ENCODE assay signal across 9 cellular contexts in genomic region chr1:27557596-27558340, GRCh38. TPM values are rescaled to one million over a fixed set of nuclear protein-coding genes. Genes with fewer than 3 reads are reported as not detected.
DNase-seq lines count a peak whose midpoint lies in the region; ATAC-seq and TF ChIP-seq lines count a peak whose summit lies in the region.
"Had no signal": no experiment of that assay in that cellular context is flagged by ENCODE, and none has a peak within 500 bp of the region (broad histone marks: within the 10 kb centered on the region; RNA-seq: fewer than 3 reads in every experiment).

No MANE protein-coding gene starts in this region.

- DNase-seq in endodermal cell = peak; percentile 83
- DNase-seq in natural killer cell = no peak
- no peak for DNase-seq in NCI-H82 (lab: John Stamatoyannopoulos, UW)
- DNase-seq in NOMO-1 treated with dmso at 0.1 percent for 144 hours (lab: John Stamatoyannopoulos, UW; ENCODE audit: unreplicated experiment) = no peak
- no peak for DNase-seq in NCI-H510A (lab: John Stamatoyannopoulos, UW)
- DNase-seq: T-helper 9 cell had no signal

- TF ChIP-seq EP300 in Ishikawa (IDR thresholded peaks at IDR 0.05; ENCODE audit: borderline replicate concordance) = no peak; the same call in 1 of the 2 replicates

- peaks cover 14% of the 10 kb centered on the region for H3K79me2 ChIP-seq in ACC112 (ENCODE audit: control insufficient read depth, insufficient read depth, low read length, unreplicated experiment)

- WGBS in endodermal cell (ENCODE audit: insufficient coverage in 1 of 2, insufficient read length in 1 of 2), 2 experiments = 83 to 88% methylated on average over 6 to 11 of the region's 11 CpGs

- peak overlapping the region; percentile 24 for H3K4me3 Mint-ChIP-seq in endodermal cell
- H3K4me3 Mint-ChIP-seq in natural killer cell = peak overlapping the region; percentile 26

- H3K9me3 Mint-ChIP-seq in endodermal cell (no peaks in the 10 kb centered on the region), natural killer cell (no peaks in the 10 kb centered on the region)

- H3K36me3 ChIP-seq in ACC112 (ENCODE audit: insufficient read depth, low read length) (no peaks in the 10 kb centered on the region), endodermal cell (ENCODE audit: control insufficient read depth, insufficient read depth, low read length) (peaks cover 17% of the 10 kb centered on the region)

- no peak overlapping the region for H2AFZ ChIP-seq in ACC112 (ENCODE audit: low read length, unreplicated experiment)

- H3K4me1 ChIP-seq in ACC112 (ENCODE audit: control insufficient read depth, insufficient read depth, low read length, unreplicated experiment) (peaks cover 34% of the 10 kb centered on the region), endodermal cell (ENCODE audit: control insufficient read depth, insufficient read depth, low read length) (peaks cover 30% of the 10 kb centered on the region)

- intact Hi-C loops in natural killer cell (cut with micrococcal nuclease) = no loop called here

- H3K27ac ChIP-seq in ACC112 (ENCODE audit: low read depth, low read length) = peak overlapping the region; percentile 18; the same call in 1 of the 2 replicates
- peak overlapping the region; percentile 36 for H3K27ac ChIP-seq in endodermal cell (ENCODE audit: low read depth, low read length)

- H3K4me1 Mint-ChIP-seq in endodermal cell (peaks cover 48% of the 10 kb centered on the region), natural killer cell (peaks cover 47 to 63% of the 10 kb centered on the region in 2 donors)

- H3K36me3 Mint-ChIP-seq in endodermal cell (ENCODE audit: low read depth) = peaks cover 12% of the 10 kb centered on the region
- no peaks in the 10 kb centered on the region for H3K36me3 Mint-ChIP-seq in natural killer cell

- H3K27ac Mint-ChIP-seq in endodermal cell = peak overlapping the region; percentile 94
- peak overlapping the region; percentile 13 to 57 for H3K27ac Mint-ChIP-seq in natural killer cell

- H3K4me3 ChIP-seq in ACC112 (ENCODE audit: low read depth, low read length) (no peak overlapping the region), endodermal cell (ENCODE audit: low read length) (no peak overlapping the region)

- H3K9ac ChIP-seq in endodermal cell (ENCODE audit: extremely low read depth, low read length, poor library complexity, severe bottlenecking) = no peak overlapping the region

- no peaks in the 10 kb centered on the region for H3K27me3 Mint-ChIP-seq in endodermal cell (ENCODE audit: insufficient read depth)
- H3K27me3 Mint-ChIP-seq in natural killer cell (ENCODE audit: low read depth in 2 of 2) = no peaks in the 10 kb centered on the region

- H3K27me3 ChIP-seq in ACC112 (ENCODE audit: insufficient read depth, low read length) = no peaks in the 10 kb centered on the region
- no peaks in the 10 kb centered on the region for H3K27me3 ChIP-seq in endodermal cell (ENCODE audit: control insufficient read depth, insufficient read depth, low read length, poor library complexity, severe bottlenecking)

- no peak for TF ChIP-seq CTCF in endodermal cell (conservative IDR thresholded peaks at IDR 0.05)
- TF ChIP-seq CTCF in natural killer cell (IDR thresholded peaks at IDR 0.05) = no peak

- no peak for ATAC-seq in natural killer cell
- ATAC-seq in HG02884 (IDR thresholded peaks at IDR 0.05; ENCODE audit: unreplicated experiment) = no peak

- no peaks in the 10 kb centered on the region for H3K9me3 ChIP-seq in endodermal cell (ENCODE audit: control insufficient read depth, low read length)

- TF ChIP-seq RAD21 in Ishikawa (IDR thresholded peaks at IDR 0.05; ENCODE audit: low read depth) = no peak

TF ChIP-seq in Ishikawa, 13 proteins besides CTCF, POLR2A, EP300 and RAD21:
- TF ChIP-seq EGR1 (IDR thresholded peaks at IDR 0.05) (no peak), YY1 (IDR thresholded peaks at IDR 0.05; ENCODE audit: low read depth) (no peak), CEBPB (IDR thresholded peaks at IDR 0.05) (no peak), FOXM1 (IDR thresholded peaks at IDR 0.05; ENCODE audit: borderline replicate concordance, low read depth) (no peak), TAF1 (IDR thresholded peaks at IDR 0.05; ENCODE audit: low read depth) (no peak), ZBTB7A (IDR thresholded peaks at IDR 0.05; ENCODE audit: low read depth) (0 out of 2 replicates have a peak, but pooled peaks have one; percentile 40), NFIC (IDR thresholded peaks at IDR 0.05) (no peak), MAX (IDR thresholded peaks at IDR 0.05) (no peak), TEAD4 (IDR thresholded peaks at IDR 0.05) (0 out of 2 replicates have a peak, but pooled peaks have one; percentile 54)

RNA-seq across cellular contexts. Expression of gene AHDC1, which starts 46.2 kb away (rescaled TPM):
- total RNA-seq in endodermal cell (10 to 100 TPM; 39.3 to 41.2 TPM), natural killer cell (10 to 100 TPM; 39.6 to 67.0 (median 47.0) TPM)
- 52.1 TPM for polyA plus RNA-seq in endodermal cell (2013, experiment 1 of 2)
- polyA plus RNA-seq in endodermal cell (2013, experiment 2 of 2) = 50.1 TPM
